Comparison of ENCODE assay signal across 8 cellular contexts in the genomic region with DNA sequence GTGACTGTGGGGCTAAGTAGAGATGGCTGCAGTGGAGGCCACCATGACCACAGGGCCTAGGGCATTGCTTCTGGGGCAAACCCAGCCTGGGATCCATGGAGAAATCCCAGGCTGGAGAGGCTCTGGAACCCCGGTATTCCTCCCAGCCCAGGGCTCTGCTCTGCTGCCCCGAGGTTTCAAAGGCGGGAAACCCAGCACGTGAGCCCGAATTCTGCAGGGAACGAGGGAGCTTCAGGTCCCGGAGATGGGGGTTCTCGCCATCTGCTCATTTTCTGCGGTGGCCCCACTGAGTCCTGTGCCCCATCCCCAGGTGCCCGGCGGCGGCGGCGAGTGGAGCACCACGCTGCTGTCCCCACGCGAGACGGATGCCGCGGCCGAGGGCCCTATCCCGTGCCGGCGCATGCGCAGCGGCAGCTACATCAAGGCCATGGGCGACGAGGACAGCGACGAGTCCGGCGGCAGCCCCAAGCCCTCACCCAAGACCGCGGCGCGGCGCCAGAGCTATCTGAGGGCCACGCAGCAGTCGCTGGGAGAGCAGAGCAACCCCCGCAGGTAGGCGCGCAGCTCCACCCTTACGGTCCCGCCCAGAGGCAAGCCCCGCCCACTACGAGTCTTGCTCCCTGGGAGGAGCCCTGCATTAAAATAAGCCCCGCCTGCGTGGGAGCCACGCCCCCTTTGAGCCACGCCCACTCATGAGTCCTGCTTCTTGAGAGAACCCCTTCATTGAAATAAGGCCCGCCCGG.
DNase-seq lines count a peak whose midpoint lies in the region; ATAC-seq and TF ChIP-seq lines count a peak whose summit lies in the region.

No MANE protein-coding gene starts in this region.

- peak overlapping the region; percentile 30 for H3K4me3 ChIP-seq in fibroblast of mammary gland (ENCODE audit: control insufficient read depth, low read depth, low read length)

- H3K36me3 Mint-ChIP-seq in natural killer cell, result no peaks in the 10 kb centered on the region

- H3K27me3 Mint-ChIP-seq in natural killer cell (ENCODE audit: low read depth in 2 of 2), result no peaks in the 10 kb centered on the region

- peaks cover 6 to 13% of the 10 kb centered on the region in 2 donors for H3K4me1 Mint-ChIP-seq in natural killer cell

- peak; percentile 59 to 83 for DNase-seq in NOMO-1 (lab: John Stamatoyannopoulos, UW; ENCODE audit: unreplicated experiment in 2 of 2)
- peak; percentile 94 to 96 for DNase-seq in activated T-cell treated with anti-CD3 and anti-CD28 coated beads, Interleukin-2, amount 50 U/mL, for 48 hours
- DNase-seq in fibroblast of mammary gland (ENCODE audit: low read depth), result peak; percentile 56
- DNase-seq in natural killer cell, result peak; percentile 83
- DNase-seq in stimulated activated naive CD4-positive, alpha-beta T cell (lab: John Stamatoyannopoulos, UW), result peak; percentile 77 to 88 (median 85)

- intact Hi-C loops in natural killer cell (cut with micrococcal nuclease), result loop anchor here (5.0 kb wide), 1 partner anchor 439 kb away; no protein-coding TSS in a partner anchor

- ATAC-seq in GM18867 (IDR thresholded peaks at IDR 0.05; ENCODE audit: unreplicated experiment), result peak; percentile 56
- ATAC-seq in natural killer cell, result peak; percentile 91 to 98 (median 96)
- no peak for ATAC-seq in GM19023 (IDR thresholded peaks at IDR 0.05; ENCODE audit: unreplicated experiment)
- no peak for ATAC-seq in GM18861 (IDR thresholded peaks at IDR 0.05; ENCODE audit: unreplicated experiment)

- H3K27ac Mint-ChIP-seq in natural killer cell, result no peak overlapping the region

- no peaks in the 10 kb centered on the region for H3K9me3 Mint-ChIP-seq in natural killer cell

- H3K4me3 Mint-ChIP-seq in natural killer cell, result peak overlapping the region; percentile 60

- no peak for TF ChIP-seq CTCF in fibroblast of mammary gland (conservative IDR thresholded peaks at IDR 0.05; ENCODE audit: control insufficient read depth, insufficient read depth, low read depth, low read length)
- no peak for TF ChIP-seq CTCF in natural killer cell (IDR thresholded peaks at IDR 0.05)

Comparison
In these comparisons a context has a peak if more than half of its experiments do, and no peak if none do; other contexts are left out.
1. ATAC-seq: peak in GM18867 (single experiment) and natural killer cell (3 of 3); none in GM19023 (single experiment) and GM18861 (single experiment).
2. Peak in every context shown above with its lines, with median percentiles within 50 percentile points of each other: DNase-seq.